8 cellular contexts compared by ENCODE assay signal in genomic region chr6:53327017-53327395, GRCh38. TPM values are rescaled to one million over a fixed set of nuclear protein-coding genes. Genes with fewer than 3 reads are reported as not detected.
DNase-seq lines count a peak whose midpoint lies in the region; ATAC-seq, FAIRE-seq and TF ChIP-seq lines count a peak whose summit lies in the region.

No MANE protein-coding gene starts in this region.

- H3K27ac ChIP-seq in A549 = peak overlapping the region; percentile 82 to 93
- no peak overlapping the region for H3K27ac ChIP-seq in mesendoderm (ENCODE audit: low read depth, low read length)
- H3K27ac ChIP-seq in SJCRH30 = no peak overlapping the region

- H3K4me1 ChIP-seq in A549 (peaks cover 56% of the 10 kb centered on the region), mesendoderm (ENCODE audit: control insufficient read depth, low read depth, low read length) (peaks cover 11% of the 10 kb centered on the region), SJCRH30 (peaks cover 10% of the 10 kb centered on the region)

- peaks cover 38% of the 10 kb centered on the region for H3K36me3 Mint-ChIP-seq in central memory CD8-positive, alpha-beta T cell (ENCODE audit: insufficient read depth)

- H2BK5ac ChIP-seq in mesendoderm (ENCODE audit: low read length) = no peak overlapping the region

- H3K4me3 ChIP-seq in A549 (no peak overlapping the region), mesendoderm (ENCODE audit: low read length) (no peak overlapping the region), SJCRH30 (no peak overlapping the region)

- no peak overlapping the region for H3K18ac ChIP-seq in mesendoderm (ENCODE audit: low read length)

- no peak overlapping the region for H2AK5ac ChIP-seq in mesendoderm (ENCODE audit: low read length)

- H3K79me1 ChIP-seq in mesendoderm (ENCODE audit: low read length) = peaks cover 26% of the 10 kb centered on the region

- no peak for TF ChIP-seq EP300 in A549 (IDR thresholded peaks at IDR 0.05)

- H3K27ac Mint-ChIP-seq in central memory CD8-positive, alpha-beta T cell (ENCODE audit: low read depth) = peak overlapping the region; percentile 40

- H3K9me3 Mint-ChIP-seq in central memory CD8-positive, alpha-beta T cell = no peaks in the 10 kb centered on the region

- H3K56ac ChIP-seq in mesendoderm (ENCODE audit: low read length) = no peak overlapping the region

- H3K79me2 ChIP-seq in mesendoderm (ENCODE audit: control insufficient read depth, insufficient read depth, low read length) = peaks cover 68% of the 10 kb centered on the region

- no peak overlapping the region for H2BK15ac ChIP-seq in mesendoderm (replicated peaks; ENCODE audit: low read depth)

- CTCF ChIA-PET in A549 (lab: Yijun Ruan, JAX) = interaction anchor here (1.0 to 1.6 kb wide), 3 partner anchors 10 to 84 kb away, joined by 3 read pairs; no protein-coding TSS in a partner anchor

- H3K23ac ChIP-seq in mesendoderm (ENCODE audit: low read length) = no peak overlapping the region

- no peak overlapping the region for H3K4ac ChIP-seq in mesendoderm (ENCODE audit: low read depth, low read length)

- no peak overlapping the region for H4K5ac ChIP-seq in mesendoderm (ENCODE audit: low read length)

- TF ChIP-seq RAD21 in A549 (conservative IDR thresholded peaks at IDR 0.05 in 1 of 2, IDR thresholded peaks at IDR 0.05 in 1 of 2) = no peak

- no peak overlapping the region for H3K9ac ChIP-seq in mesendoderm (ENCODE audit: low read length)

- H3K4me1 Mint-ChIP-seq in central memory CD8-positive, alpha-beta T cell = peaks cover 73% of the 10 kb centered on the region

- ATAC-seq in A549 = peak; percentile 52 to 63; a peak in 5 of 6 replicates
- ATAC-seq in central memory CD8-positive, alpha-beta T cell (replicated peaks; ENCODE audit: extremely low read depth, poor library complexity, severe bottlenecking) = no peak
- no peak for ATAC-seq in HG02970 (IDR thresholded peaks at IDR 0.05; ENCODE audit: low FRiP score, unreplicated experiment)
- ATAC-seq in GM21619 (IDR thresholded peaks at IDR 0.05; ENCODE audit: unreplicated experiment) = no peak

- no peak for TF ChIP-seq POLR2A in A549 (IDR thresholded peaks at IDR 0.05; ENCODE audit: low read length)

- H3K4me2 ChIP-seq in A549 = peak overlapping the region; percentile 84
- H3K4me2 ChIP-seq in mesendoderm (ENCODE audit: low read length) = no peak overlapping the region

- H3K27me3 ChIP-seq in mesendoderm (ENCODE audit: insufficient read depth, low read length, poor library complexity) (no peaks in the 10 kb centered on the region), SJCRH30 (no peaks in the 10 kb centered on the region)

- no peaks in the 10 kb centered on the region for H3K36me3 ChIP-seq in mesendoderm (ENCODE audit: control insufficient read depth, insufficient read depth, low read length)
- no peaks in the 10 kb centered on the region for H3K36me3 ChIP-seq in SJCRH30

- H4K8ac ChIP-seq in mesendoderm (ENCODE audit: low read depth, low read length) = no peak overlapping the region

- TF ChIP-seq CTCF in A549 (IDR thresholded peaks at IDR 0.05) = no peak

- no peak overlapping the region for H3K4me3 Mint-ChIP-seq in central memory CD8-positive, alpha-beta T cell

- POLR2A ChIA-PET in A549 (lab: Yijun Ruan, JAX) = interaction anchor here (0.6 to 1.3 kb wide), 2 partner anchors 21 to 33 kb away, joined by 7 to 9 read pairs; no protein-coding TSS in a partner anchor

- DNase-seq in A549 (ENCODE audit: low read depth in 1 of 2, low spot score in 1 of 2) (no peak), HUDEP-2 (lab: John Stamatoyannopoulos, UW; ENCODE audit: unreplicated experiment in 76 of 76) (peak in 40 of 76 experiments; percentile 9 to 68 (median 34)), mesendoderm (peak; percentile 42), SJCRH30 (no peak), dermis blood vessel endothelial cell (no peak)
- DNase-seq in central memory CD8-positive, alpha-beta T cell (ENCODE audit: low spot score in 2 of 2) = no peak

- H3K9me3 ChIP-seq in A549 (no peaks in the 10 kb centered on the region), SJCRH30 (replicated peaks) (no peaks in the 10 kb centered on the region)

- H3K27me3 Mint-ChIP-seq in central memory CD8-positive, alpha-beta T cell = no peaks in the 10 kb centered on the region

- no peak for FAIRE-seq in A549 (lab: Jason Lieb, UNC)

- H2BK120ac ChIP-seq in mesendoderm (ENCODE audit: low read depth, low read length) = no peak overlapping the region

TF ChIP-seq in A549, 52 proteins besides CTCF, POLR2A, EP300 and RAD21:
- no peak for TF ChIP-seq ZFP36 (IDR thresholded peaks at IDR 0.05; ENCODE audit: borderline replicate concordance, partially characterized antibody)
- no peak for TF ChIP-seq EHMT2 (IDR thresholded peaks at IDR 0.05; ENCODE audit: low read depth)
- no peak for TF ChIP-seq ESRRA (IDR thresholded peaks at IDR 0.05; ENCODE audit: borderline replicate concordance, low read length)
- TF ChIP-seq REST (IDR thresholded peaks at IDR 0.05) = no peak
- no peak for TF ChIP-seq RARB (CRISPR knock-in tag; IDR thresholded peaks at IDR 0.05)
- no peak for TF ChIP-seq HMGXB4 (CRISPR knock-in tag; IDR thresholded peaks at IDR 0.05; ENCODE audit: borderline replicate concordance)
- no peak for TF ChIP-seq E2F6 (IDR thresholded peaks at IDR 0.05; ENCODE audit: borderline replicate concordance, low read depth)
- TF ChIP-seq ELK1 (IDR thresholded peaks at IDR 0.05; ENCODE audit: low read depth, low read length) = no peak
- TF ChIP-seq CHD4 (IDR thresholded peaks at IDR 0.05; ENCODE audit: borderline replicate concordance) = no peak

RNA-seq across cellular contexts. Expression of gene ELOVL5, which starts 21.7 kb away (rescaled TPM):
- polyA plus RNA-seq in A549 (2011; rRNA removed) = 84.6 and 90.9 TPM in 2 replicates
- polyA plus RNA-seq in A549 (2012; cell fraction: cytosol; rRNA removed) = 22.0 and 29.7 TPM in 2 replicates
- polyA plus RNA-seq in A549 (2012; cell fraction: nucleus; rRNA removed) = 25.0 and 36.3 TPM in 2 replicates
- polyA plus RNA-seq in A549 (2017; fragmentation: RNase III; extraction: RNeasy Plus Mini Kit Qiagen cat#74134 plus additional on column Dnase treatment) = 82.1 to 95.4 TPM (median 94.5 TPM) in 3 replicates
- polyA minus RNA-seq in A549 (2011; rRNA and poly(A)+ RNA removed) = 80.0 and 86.8 TPM in 2 replicates
- 130 TPM for polyA plus RNA-seq in mesendoderm (2013, experiment 1 of 2)
- polyA plus RNA-seq in mesendoderm (2013, experiment 2 of 2) = 128 TPM
- 68.1 and 71.7 TPM in 2 replicates for total RNA-seq in SJCRH30 (2014; rRNA removed; shearing (Covaris generic))
- total RNA-seq in dermis blood vessel endothelial cell = 74.2 and 123 TPM in 2 replicates

Comparison
In these comparisons a context has a peak if more than half of its experiments do, and no peak if none do; other contexts are left out.
1. ATAC-seq: peak in A549 (2 of 2); none in central memory CD8-positive, alpha-beta T cell (single experiment), HG02970 (single experiment) and GM21619 (single experiment).
2. DNase-seq: peak in HUDEP-2 (40 of 76) and mesendoderm (single experiment); none in A549 (0 of 2), central memory CD8-positive, alpha-beta T cell (0 of 2), SJCRH30 (0 of 2) and dermis blood vessel endothelial cell (single experiment).
3. H3K27ac ChIP-seq: peak in A549 (2 of 2); none in mesendoderm (single experiment) and SJCRH30 (single experiment).